ENCODE assay signal across 8 cellular contexts in the genomic region with DNA sequence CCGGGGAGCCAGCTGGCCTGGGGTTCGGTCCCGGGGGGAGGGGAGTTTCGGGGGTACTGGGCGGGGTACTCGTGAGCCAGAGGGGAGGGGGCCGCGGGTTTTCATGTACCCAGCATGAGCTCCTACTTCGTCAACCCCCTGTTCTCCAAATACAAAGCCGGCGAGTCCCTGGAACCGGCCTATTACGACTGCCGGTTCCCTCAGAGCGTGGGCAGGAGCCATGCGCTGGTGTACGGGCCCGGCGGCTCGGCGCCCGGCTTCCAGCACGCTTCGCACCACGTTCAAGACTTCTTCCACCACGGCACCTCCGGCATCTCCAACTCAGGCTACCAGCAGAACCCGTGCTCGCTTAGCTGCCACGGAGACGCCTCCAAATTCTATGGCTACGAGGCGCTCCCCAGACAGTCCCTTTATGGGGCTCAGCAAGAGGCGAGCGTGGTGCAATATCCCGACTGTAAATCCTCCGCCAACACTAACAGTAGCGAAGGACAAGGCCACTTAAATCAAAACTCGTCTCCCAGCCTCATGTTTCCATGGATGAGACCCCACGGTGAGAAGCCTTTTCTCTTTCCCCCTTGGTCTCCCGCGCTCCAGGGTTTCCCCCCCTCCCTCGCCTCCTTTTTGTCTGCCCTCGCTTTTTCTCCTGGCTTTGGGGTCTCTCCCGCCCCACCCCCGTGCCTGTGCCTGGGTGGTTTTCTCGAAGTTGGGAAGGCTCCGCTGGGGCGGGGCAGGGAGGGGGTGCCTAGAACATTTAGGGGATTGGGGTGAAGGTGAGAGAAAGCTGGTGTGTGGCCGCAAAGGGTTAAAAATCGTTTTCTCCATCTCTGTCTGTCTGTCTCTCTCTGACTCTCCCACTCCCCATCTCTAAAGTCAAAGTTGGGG. TPM values are rescaled to one million over a fixed set of nuclear protein-coding genes. Genes with fewer than 3 reads are reported as not detected.
A peak's percentile ranks its signal among the peaks of the same experiment; 100 is the strongest.
DNase-seq lines count a peak whose midpoint lies in the region; ATAC-seq and TF ChIP-seq lines count a peak whose summit lies in the region.

No MANE protein-coding gene starts in this region.

- DNase-seq in DMS53 (lab: John Stamatoyannopoulos, UW), result peak; percentile 33
- DNase-seq in DMS53 treated with DMSO at 0.1 percent for 48 hours (lab: John Stamatoyannopoulos, UW; ENCODE audit: unreplicated experiment), result no peak
- no peak for DNase-seq in esophagus squamous epithelium (lab: John Stamatoyannopoulos, UW)
- peak; percentile 28 for DNase-seq in stimulated activated CD4-positive, alpha-beta T cell treated with anti-CD3 and anti-CD28 coated beads, Interleukin-4, amount 100 ng/mL, for 24 hours
- no peak for DNase-seq in pons (ENCODE audit: low spot score)
- DNase-seq in HFFc6, result no peak

- peak; percentile 47 for ATAC-seq in SK-N-SH treated with all-trans-retinoic acid at 6 μM for 48 hours
- ATAC-seq in GM18502 (IDR thresholded peaks at IDR 0.05; ENCODE audit: poor library complexity, unreplicated experiment), result no peak

- no peaks in the 10 kb centered on the region for H3K36me3 Mint-ChIP-seq in HFFc6 (ENCODE audit: low read depth)

- H3K4me3 Mint-ChIP-seq in HFFc6, result no peak overlapping the region

- peaks cover 72% of the 10 kb centered on the region for H3K27me3 Mint-ChIP-seq in HFFc6 (ENCODE audit: insufficient read depth)

- peaks cover 9 to 100% (median 54%) of the 10 kb centered on the region in 4 donors for H3K27me3 ChIP-seq in esophagus squamous epithelium

- 2 to 12% methylated on average over 10 to 17 of the region's 51 CpGs for WGBS in esophagus squamous epithelium, 2 donors

- intact Hi-C loops in esophagus squamous epithelium (cut with DNase I), result loop anchor here (5.0 kb wide), 1 partner anchor 193 kb away; no protein-coding TSS in a partner anchor

- H3K9me3 ChIP-seq in esophagus squamous epithelium, result no peaks in the 10 kb centered on the region

- H3K4me1 ChIP-seq in esophagus squamous epithelium, result peaks cover 8 to 39% (median 19%) of the 10 kb centered on the region in 3 donors

- TF ChIP-seq CTCF in esophagus squamous epithelium (IDR thresholded peaks at IDR 0.05) (no peak), HFFc6 (IDR thresholded peaks at IDR 0.05) (no peak)

- H3K9me3 Mint-ChIP-seq in HFFc6, result no peaks in the 10 kb centered on the region

- H3K36me3 ChIP-seq in esophagus squamous epithelium, result no peaks in the 10 kb centered on the region

- peak overlapping the region; percentile 18 to 58 (median 34) for H3K4me3 ChIP-seq in esophagus squamous epithelium

- no peak for TF ChIP-seq POLR2A in esophagus squamous epithelium (IDR thresholded peaks at IDR 0.05)

- no peak overlapping the region for H3K27ac Mint-ChIP-seq in HFFc6

- peaks cover 22% of the 10 kb centered on the region for H3K4me1 Mint-ChIP-seq in HFFc6 (ENCODE audit: low read depth)

- H3K27ac ChIP-seq in esophagus squamous epithelium, result no peak overlapping the region

TF ChIP-seq in SK-N-SH treated with all-trans-retinoic acid at 6 μM for 48 hours, 23 proteins besides CTCF, POLR2A, EP300 and RAD21:
- TF ChIP-seq ARNTL (CRISPR knock-in tag; IDR thresholded peaks at IDR 0.05; ENCODE audit: borderline replicate concordance, low read depth), result no peak
- no peak for TF ChIP-seq ZFP30 (CRISPR knock-in tag; IDR thresholded peaks at IDR 0.05)
- TF ChIP-seq, protein P1, sequence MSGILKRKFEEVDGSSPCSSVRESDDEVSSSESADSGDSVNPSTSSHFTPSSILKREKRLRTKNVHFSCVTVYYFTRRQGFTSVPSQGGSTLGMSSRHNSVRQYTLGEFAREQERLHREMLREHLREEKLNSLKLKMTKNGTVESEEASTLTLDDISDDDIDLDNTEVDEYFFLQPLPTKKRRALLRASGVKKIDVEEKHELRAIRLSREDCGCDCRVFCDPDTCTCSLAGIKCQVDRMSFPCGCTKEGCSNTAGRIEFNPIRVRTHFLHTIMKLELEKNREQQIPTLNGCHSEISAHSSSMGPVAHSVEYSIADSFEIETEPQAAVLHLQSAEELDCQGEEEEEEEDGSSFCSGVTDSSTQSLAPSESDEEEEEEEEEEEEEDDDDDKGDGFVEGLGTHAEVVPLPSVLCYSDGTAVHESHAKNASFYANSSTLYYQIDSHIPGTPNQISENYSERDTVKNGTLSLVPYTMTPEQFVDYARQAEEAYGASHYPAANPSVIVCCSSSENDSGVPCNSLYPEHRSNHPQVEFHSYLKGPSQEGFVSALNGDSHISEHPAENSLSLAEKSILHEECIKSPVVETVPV (CRISPR knock-in tag; IDR thresholded peaks at IDR 0.05), result no peak
- TF ChIP-seq PPARA (CRISPR knock-in tag; IDR thresholded peaks at IDR 0.05; ENCODE audit: borderline replicate concordance), result no peak
- no peak for TF ChIP-seq TCF4 (CRISPR knock-in tag; IDR thresholded peaks at IDR 0.05; ENCODE audit: borderline replicate concordance)
- TF ChIP-seq ISL1 (CRISPR knock-in tag; IDR thresholded peaks at IDR 0.05), result no peak
- TF ChIP-seq RARB (CRISPR knock-in tag; IDR thresholded peaks at IDR 0.05), result no peak
- no peak for TF ChIP-seq BACH2 (CRISPR knock-in tag; IDR thresholded peaks at IDR 0.05; ENCODE audit: borderline replicate concordance)
- no peak for TF ChIP-seq GLIS3 (CRISPR knock-in tag; IDR thresholded peaks at IDR 0.05)
- TF ChIP-seq TOX (CRISPR knock-in tag; IDR thresholded peaks at IDR 0.05; ENCODE audit: borderline replicate concordance), result no peak
- no peak for TF ChIP-seq ZC3H10 (CRISPR knock-in tag; IDR thresholded peaks at IDR 0.05)
- TF ChIP-seq ZNF70 (CRISPR knock-in tag; IDR thresholded peaks at IDR 0.05), result no peak
- TF ChIP-seq ZNF8 (CRISPR knock-in tag; IDR thresholded peaks at IDR 0.05), result no peak
- no peak for TF ChIP-seq OSR1 (CRISPR knock-in tag; IDR thresholded peaks at IDR 0.05)
- TF ChIP-seq, protein P2, sequence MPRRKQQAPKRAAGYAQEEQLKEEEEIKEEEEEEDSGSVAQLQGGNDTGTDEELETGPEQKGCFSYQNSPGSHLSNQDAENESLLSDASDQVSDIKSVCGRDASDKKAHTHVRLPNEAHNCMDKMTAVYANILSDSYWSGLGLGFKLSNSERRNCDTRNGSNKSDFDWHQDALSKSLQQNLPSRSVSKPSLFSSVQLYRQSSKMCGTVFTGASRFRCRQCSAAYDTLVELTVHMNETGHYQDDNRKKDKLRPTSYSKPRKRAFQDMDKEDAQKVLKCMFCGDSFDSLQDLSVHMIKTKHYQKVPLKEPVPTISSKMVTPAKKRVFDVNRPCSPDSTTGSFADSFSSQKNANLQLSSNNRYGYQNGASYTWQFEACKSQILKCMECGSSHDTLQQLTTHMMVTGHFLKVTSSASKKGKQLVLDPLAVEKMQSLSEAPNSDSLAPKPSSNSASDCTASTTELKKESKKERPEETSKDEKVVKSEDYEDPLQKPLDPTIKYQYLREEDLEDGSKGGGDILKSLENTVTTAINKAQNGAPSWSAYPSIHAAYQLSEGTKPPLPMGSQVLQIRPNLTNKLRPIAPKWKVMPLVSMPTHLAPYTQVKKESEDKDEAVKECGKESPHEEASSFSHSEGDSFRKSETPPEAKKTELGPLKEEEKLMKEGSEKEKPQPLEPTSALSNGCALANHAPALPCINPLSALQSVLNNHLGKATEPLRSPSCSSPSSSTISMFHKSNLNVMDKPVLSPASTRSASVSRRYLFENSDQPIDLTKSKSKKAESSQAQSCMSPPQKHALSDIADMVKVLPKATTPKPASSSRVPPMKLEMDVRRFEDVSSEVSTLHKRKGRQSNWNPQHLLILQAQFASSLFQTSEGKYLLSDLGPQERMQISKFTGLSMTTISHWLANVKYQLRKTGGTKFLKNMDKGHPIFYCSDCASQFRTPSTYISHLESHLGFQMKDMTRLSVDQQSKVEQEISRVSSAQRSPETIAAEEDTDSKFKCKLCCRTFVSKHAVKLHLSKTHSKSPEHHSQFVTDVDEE (CRISPR knock-in tag; IDR thresholded peaks at IDR 0.05), result no peak
- no peak for TF ChIP-seq CSDC2 (CRISPR knock-in tag; IDR thresholded peaks at IDR 0.05)
- TF ChIP-seq, protein P3, sequence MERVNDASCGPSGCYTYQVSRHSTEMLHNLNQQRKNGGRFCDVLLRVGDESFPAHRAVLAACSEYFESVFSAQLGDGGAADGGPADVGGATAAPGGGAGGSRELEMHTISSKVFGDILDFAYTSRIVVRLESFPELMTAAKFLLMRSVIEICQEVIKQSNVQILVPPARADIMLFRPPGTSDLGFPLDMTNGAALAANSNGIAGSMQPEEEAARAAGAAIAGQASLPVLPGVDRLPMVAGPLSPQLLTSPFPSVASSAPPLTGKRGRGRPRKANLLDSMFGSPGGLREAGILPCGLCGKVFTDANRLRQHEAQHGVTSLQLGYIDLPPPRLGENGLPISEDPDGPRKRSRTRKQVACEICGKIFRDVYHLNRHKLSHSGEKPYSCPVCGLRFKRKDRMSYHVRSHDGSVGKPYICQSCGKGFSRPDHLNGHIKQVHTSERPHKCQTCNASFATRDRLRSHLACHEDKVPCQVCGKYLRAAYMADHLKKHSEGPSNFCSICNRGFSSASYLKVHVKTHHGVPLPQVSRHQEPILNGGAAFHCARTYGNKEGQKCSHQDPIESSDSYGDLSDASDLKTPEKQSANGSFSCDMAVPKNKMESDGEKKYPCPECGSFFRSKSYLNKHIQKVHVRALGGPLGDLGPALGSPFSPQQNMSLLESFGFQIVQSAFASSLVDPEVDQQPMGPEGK (CRISPR knock-in tag; IDR thresholded peaks at IDR 0.05; ENCODE audit: borderline replicate concordance), result no peak

RNA-seq across cellular contexts. Expression of a gene that starts 0.6 kb away (rescaled TPM):
- under 1 TPM in 1 of 4 donors, not detected in 3; 0.70 TPM for total RNA-seq in esophagus squamous epithelium
- total RNA-seq in HFFc6 (2021; fragmentation: NEBNext Ultra II Directional; extraction: Animal tissue kit (Norgen Biotek cat#: 25700)), result not detected

RNA-seq across cellular contexts. Expression of a gene that starts 9.5 kb away (rescaled TPM):
- 1 to 10 TPM in 1 of 4 donors, not detected in 3; 1.5 TPM for total RNA-seq in esophagus squamous epithelium
- total RNA-seq in HFFc6 (2021; fragmentation: NEBNext Ultra II Directional; extraction: Animal tissue kit (Norgen Biotek cat#: 25700)), result 1 to 10 TPM in 3 of 6 experiments, under 1 TPM in 3; 0.17 to 1.5 (median 1.1) TPM

RNA-seq across cellular contexts. Expression of a gene that starts 18.8 kb away (rescaled TPM):
- total RNA-seq in esophagus squamous epithelium, result 1 to 10 TPM in 1 of 4 donors, under 1 TPM in 2, not detected in 1; 0.21 to 1.1 (median 0.30) TPM
- total RNA-seq in HFFc6 (2021; fragmentation: NEBNext Ultra II Directional; extraction: Animal tissue kit (Norgen Biotek cat#: 25700)), result 1 to 10 TPM in 5 of 6 experiments, under 1 TPM in 1; 0.12 to 2.1 (median 1.6) TPM

RNA-seq across cellular contexts. Expression of a gene that starts 23.4 kb away (rescaled TPM):
- 1 to 10 TPM in 1 of 4 donors, under 1 TPM in 1, not detected in 2; 0.31 to 1.1 TPM for total RNA-seq in esophagus squamous epithelium
- total RNA-seq in HFFc6 (2021; fragmentation: NEBNext Ultra II Directional; extraction: Animal tissue kit (Norgen Biotek cat#: 25700)), result under 1 TPM in 1 of 6 experiments, not detected in 5; 0.13 TPM

RNA-seq across cellular contexts. Expression of a gene that starts 24.5 kb away (rescaled TPM):
- 1 to 10 TPM in 1 of 4 donors, under 1 TPM in 1, not detected in 2; 0.31 to 1.3 TPM for total RNA-seq in esophagus squamous epithelium
- total RNA-seq in HFFc6 (2021; fragmentation: NEBNext Ultra II Directional; extraction: Animal tissue kit (Norgen Biotek cat#: 25700)), result 1 to 10 TPM in 3 of 6 experiments, under 1 TPM in 2, not detected in 1; 0.33 to 1.4 (median 1.3) TPM

Comparison
In these comparisons a context has a peak if more than half of its experiments do, and no peak if none do; other contexts are left out.
1. DNase-seq: peak in DMS53 (single experiment) and stimulated activated CD4-positive, alpha-beta T cell treated with anti-CD3 and anti-CD28 coated beads, Interleukin-4, amount 100 ng/mL, for 24 hours (single experiment); none in DMS53 treated with DMSO at 0.1 percent for 48 hours (single experiment), esophagus squamous epithelium (single experiment), pons (single experiment) and HFFc6 (single experiment).